ENCODE assay signal across 8 cellular contexts in the genomic region with DNA sequence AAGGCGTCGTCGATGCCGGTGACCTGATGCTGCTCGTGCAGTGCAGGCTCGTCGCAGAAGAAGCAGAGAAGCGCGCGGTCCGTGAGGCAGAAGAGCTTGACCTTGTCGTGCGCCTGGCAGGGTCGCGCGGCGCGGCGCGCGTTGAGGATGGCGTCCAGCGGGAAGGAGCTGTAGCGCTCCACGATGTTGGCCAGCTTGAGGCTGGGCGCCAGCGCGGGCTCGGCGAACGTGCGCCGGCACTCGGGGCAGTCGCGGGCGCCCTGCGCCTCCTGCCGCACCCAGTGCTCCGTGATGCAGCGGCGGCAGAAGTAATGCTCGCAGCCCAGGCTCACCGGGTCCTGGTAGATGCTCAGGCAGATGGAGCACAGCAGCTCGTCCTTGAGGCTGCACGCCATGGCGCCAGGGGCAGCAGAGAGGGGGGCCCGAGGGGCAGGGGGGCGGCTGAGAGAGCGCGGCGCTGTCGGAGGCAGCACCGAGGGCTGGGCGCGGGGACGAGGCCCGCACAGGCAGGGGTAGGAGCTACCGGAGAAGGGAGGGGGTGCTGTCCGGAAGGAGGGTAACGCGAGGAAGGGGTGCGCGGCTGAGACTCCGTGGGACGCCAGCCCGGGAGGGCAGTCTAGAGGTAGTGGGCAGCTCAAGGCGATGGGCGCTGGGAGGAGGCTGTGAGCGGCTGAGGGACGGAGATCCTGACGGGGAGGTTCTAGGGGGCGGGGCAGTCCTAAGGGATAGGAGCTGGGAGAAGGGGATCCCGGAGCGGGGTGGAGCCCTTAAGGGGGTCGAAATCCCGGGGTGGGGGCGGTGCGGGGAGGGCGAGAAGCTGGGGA. TPM values are rescaled to one million over a fixed set of nuclear protein-coding genes. Genes with fewer than 3 reads are reported as not detected.
DNase-seq lines count a peak whose midpoint lies in the region; ATAC-seq, FAIRE-seq and TF ChIP-seq lines count a peak whose summit lies in the region.

No MANE protein-coding gene starts in this region.

- no peak for TF ChIP-seq CTCF in astrocyte of the cerebellum (IDR thresholded peaks at IDR 0.05; ENCODE audit: low read depth, low read length, missing control alignments)

- ATAC-seq in GM18907 (IDR thresholded peaks at IDR 0.05; ENCODE audit: unreplicated experiment) (peak; percentile 17), HG03442 (IDR thresholded peaks at IDR 0.05; ENCODE audit: unreplicated experiment) (peak; percentile 4)

- H3K9me3 ChIP-seq in SJSA1 (replicated peaks) (no peaks in the 10 kb centered on the region), iPS-18c (ENCODE audit: control insufficient read depth, insufficient read depth, low read length) (no peaks in the 10 kb centered on the region), small intestine (ENCODE audit: control insufficient read depth, low read depth) (no peaks in the 10 kb centered on the region)

- H3K4me1 ChIP-seq in SJSA1 (replicated peaks) (peaks cover 18% of the 10 kb centered on the region), small intestine (ENCODE audit: control insufficient read depth in 2 of 2, insufficient read depth in 1 of 2, low read depth in 1 of 2, low read length in 1 of 2) (no peaks in the 10 kb centered on the region)

- DNase-seq in ACHN, result peak; percentile 56
- DNase-seq in SJSA1 (ENCODE audit: low read depth in 1 of 2, low spot score in 2 of 2), result peak; percentile 73 to 76
- DNase-seq in astrocyte of the cerebellum (ENCODE audit: low read depth), result no peak
- peak; percentile 15 for DNase-seq in small intestine
- DNase-seq in medulla oblongata (ENCODE audit: extremely low spot score), result no peak

- WGBS in small intestine, 3 donors, result 0 to 1% (median 1%) methylated on average over 37 to 80 of the region's 80 CpGs

- H3K4me3 ChIP-seq in SJSA1 (peak overlapping the region; percentile 58), astrocyte of the cerebellum (ENCODE audit: low read depth, low read length) (peak overlapping the region; percentile 76), iPS-18c (ENCODE audit: insufficient read depth, low read depth, low read length) (peak overlapping the region; percentile 72), small intestine (ENCODE audit: low read depth in 1 of 2, low read length in 2 of 2) (peak overlapping the region; percentile 56 to 76)

- H3K36me3 ChIP-seq in SJSA1 (peaks cover 8% of the 10 kb centered on the region; the same call in 1 of the 2 replicates), small intestine (ENCODE audit: control insufficient read depth in 2 of 2, insufficient read depth in 2 of 2, low read length in 2 of 2) (no peaks in the 10 kb centered on the region)

- in situ Hi-C loops in ACHN (cut with HindIII; ENCODE audit: low pct_ligation_motif_present, low pct_unique_long_range_greater_than_20kb, low sequenced_read_pairs), result no loop called here
- in situ Hi-C loops in astrocyte of the cerebellum (cut with HindIII; ENCODE audit: low sequenced_read_pairs), result no loop called here

- H3K27ac ChIP-seq in SJSA1 (no peak overlapping the region), small intestine (ENCODE audit: low read depth in 1 of 2, low read length in 1 of 2) (peak overlapping the region; percentile 50 to 78)

- H3K27me3 ChIP-seq in SJSA1 (replicated peaks) (no peaks in the 10 kb centered on the region), small intestine (ENCODE audit: control insufficient read depth in 2 of 2, insufficient read depth in 2 of 2, low read length in 2 of 2) (no peaks in the 10 kb centered on the region)

- no peak for FAIRE-seq in small intestine (lab: Jason Lieb, UNC)

RNA-seq across cellular contexts. Expression of gene TRIM62, which starts 0.6 kb away (rescaled TPM):
- total RNA-seq in SJSA1 (2014; rRNA removed; shearing (Covaris generic)), result 4.1 and 6.2 TPM in 2 replicates
- polyA plus RNA-seq in small intestine, result 1 to 10 TPM; 2.4 to 3.6 (median 2.7) TPM

Comparison
In these comparisons a context has a peak if more than half of its experiments do, and no peak if none do; other contexts are left out.
1. DNase-seq: peak in ACHN (single experiment), SJSA1 (2 of 2) and small intestine (single experiment); none in astrocyte of the cerebellum (single experiment) and medulla oblongata (single experiment).
2. Peak in every context shown above with its lines, with median percentiles within 50 percentile points of each other: H3K4me3 ChIP-seq.